8 cellular contexts compared by ENCODE assay signal in the genomic region with DNA sequence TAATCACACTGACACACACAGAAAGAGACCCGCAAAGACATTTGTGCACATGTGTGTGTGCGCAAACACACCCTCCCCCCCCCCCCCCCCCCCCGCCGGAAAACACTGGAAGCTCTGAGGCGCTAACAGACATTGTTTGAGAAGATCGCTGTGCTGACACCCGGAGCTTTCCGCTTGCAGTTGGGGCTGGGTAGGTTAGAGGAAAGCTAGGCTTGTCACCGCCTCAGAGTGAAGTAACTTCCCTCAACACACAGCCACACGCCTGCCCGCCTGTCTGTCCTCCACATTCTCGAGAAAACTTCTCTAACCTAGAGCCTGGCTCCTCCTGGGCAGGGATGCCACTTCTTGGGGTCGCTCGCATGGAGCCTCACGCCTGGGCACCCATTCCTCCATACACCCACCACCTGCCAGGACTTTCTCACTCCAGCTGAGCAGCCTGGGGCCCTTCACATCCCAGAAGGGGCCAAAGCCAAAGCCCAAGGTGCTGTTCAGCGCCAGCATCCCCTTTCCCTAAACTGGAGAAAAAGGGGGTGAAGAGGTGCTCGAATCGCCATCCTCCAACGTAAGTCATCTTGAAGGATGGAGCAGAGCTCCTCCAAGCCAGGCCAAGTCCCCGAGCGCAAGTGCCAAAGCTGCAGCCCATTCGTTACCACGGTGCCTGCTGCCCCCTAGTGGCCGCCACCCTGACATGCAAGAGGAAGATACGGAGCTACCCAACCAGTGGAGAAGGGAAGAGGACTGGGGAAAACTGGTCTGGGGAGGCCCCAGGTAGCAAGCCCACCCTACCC.
DNase-seq lines count a peak whose midpoint lies in the region; ATAC-seq, FAIRE-seq and TF ChIP-seq lines count a peak whose summit lies in the region.

No MANE protein-coding gene starts in this region.

- FAIRE-seq in D721Med (lab: Jason Lieb, UNC) (peak; percentile 35), pancreas (lab: Jason Lieb, UNC) (no peak)

- H2AFZ ChIP-seq in KMS-11 (ENCODE audit: low read depth) = no peak overlapping the region

- H3K9ac ChIP-seq in KMS-11 (no peak overlapping the region), SK-N-MC (ENCODE audit: insufficient read length) (no peak overlapping the region)

- no peaks in the 10 kb centered on the region for H4K20me1 ChIP-seq in KMS-11 (ENCODE audit: insufficient read depth)

- H3K9me3 ChIP-seq in SK-N-MC (ENCODE audit: low read depth, low read length) (no peaks in the 10 kb centered on the region), pancreas (no peaks in the 10 kb centered on the region), upper lobe of right lung (no peaks in the 10 kb centered on the region)

- H3K4me3 ChIP-seq in KMS-11 (IDR thresholded peaks at IDR 0.05; ENCODE audit: insufficient read depth, low read depth, low read length) = no peak overlapping the region
- H3K4me3 ChIP-seq in SK-N-MC = no peak overlapping the region
- no peak overlapping the region for H3K4me3 ChIP-seq in pancreas
- H3K4me3 ChIP-seq in upper lobe of right lung = no peak overlapping the region

- no peak overlapping the region for H3K4me2 ChIP-seq in KMS-11

- H3K27ac ChIP-seq in KMS-11 (no peak overlapping the region), SK-N-MC (no peak overlapping the region), pancreas (no peak overlapping the region), upper lobe of right lung (no peak overlapping the region)

- 52 to 57% methylated on average over 23 to 24 of the region's 25 CpGs for WGBS in pancreas, 2 donors

- intact Hi-C loops in pancreas (cut with DNase I) = loop anchor here in 1 of 3 donors (10.0 kb wide), 1 partner anchor 152 kb away; no protein-coding TSS in a partner anchor
- intact Hi-C loops in upper lobe of right lung (cut with DNase I) = no loop called here

- H3K4me1 ChIP-seq in KMS-11 (ENCODE audit: low read depth, poor library complexity, severe bottlenecking) (peaks cover 12% of the 10 kb centered on the region), pancreas (peaks cover under 1 to 9% (median 7%) of the 10 kb centered on the region in 3 donors), upper lobe of right lung (peaks cover 8% of the 10 kb centered on the region)

- no peaks in the 10 kb centered on the region for H3K27me3 ChIP-seq in KMS-11 (ENCODE audit: insufficient read depth, low read depth)
- no peaks in the 10 kb centered on the region for H3K27me3 ChIP-seq in pancreas
- H3K27me3 ChIP-seq in upper lobe of right lung = no peaks in the 10 kb centered on the region

- H3K36me3 ChIP-seq in KMS-11 (ENCODE audit: insufficient read depth) (no peaks in the 10 kb centered on the region), SK-N-MC (ENCODE audit: insufficient read depth, low read length) (no peaks in the 10 kb centered on the region), pancreas (peaks cover 2 to 42% (median 13%) of the 10 kb centered on the region in 3 donors), upper lobe of right lung (peaks cover 72% of the 10 kb centered on the region)

- TF ChIP-seq CTCF in D721Med (IDR thresholded peaks at IDR 0.05; ENCODE audit: insufficient read depth, missing control alignments) (peak; percentile 100), KMS-11 (conservative IDR thresholded peaks at IDR 0.05; ENCODE audit: low read depth, low read length) (peak; percentile 96), pancreas (IDR thresholded peaks at IDR 0.05) (peak; percentile 82 to 94 (median 92)), upper lobe of right lung (IDR thresholded peaks at IDR 0.05) (peak; percentile 94)

- ATAC-seq in pancreas = peak; percentile 70 to 85 (median 77)
- peak; percentile 85 for ATAC-seq in upper lobe of right lung

- no peaks in the 10 kb centered on the region for H3K79me2 ChIP-seq in KMS-11 (ENCODE audit: insufficient read depth, low read depth)

- DNase-seq in D721Med (ENCODE audit: insufficient read length, low spot score) (peak; percentile 70), SK-N-MC (ENCODE audit: low read depth, low spot score) (peak; percentile 14), glomerular visceral epithelial cell (ENCODE audit: extremely low spot score) (peak; percentile 53), pancreas (peak; percentile 59 to 93 (median 82)), upper lobe of right lung (peak; percentile 91), GOT3 (lab: John Stamatoyannopoulos, UW) (no peak)
- DNase-seq in activated naive CD4-positive, alpha-beta T cell treated with Interleukin-2 at 50 U/mL for 16 hours = peak; percentile 82
